19 cellular contexts compared by ENCODE assay signal in the genomic region with DNA sequence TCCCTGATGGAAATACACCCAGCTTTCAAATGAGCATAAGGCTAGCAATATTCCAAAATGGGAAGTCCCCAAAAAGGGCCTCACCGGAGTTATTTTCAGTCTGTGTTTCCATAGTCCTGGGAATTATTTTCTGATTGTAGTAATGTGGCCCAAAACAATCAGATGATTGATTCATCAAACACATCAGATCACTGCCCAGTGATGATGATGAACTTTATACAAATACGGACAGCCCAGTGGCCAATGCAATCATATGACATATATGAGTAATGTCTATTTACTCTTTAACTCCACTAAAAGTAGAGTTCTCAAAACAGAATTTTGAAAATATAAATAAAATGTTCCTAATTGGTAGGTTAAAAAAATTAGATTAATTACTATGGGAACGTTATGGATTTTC.
DNase-seq lines count a peak whose midpoint lies in the region; ATAC-seq, FAIRE-seq and TF ChIP-seq lines count a peak whose summit lies in the region.
"Had no signal": no experiment of that assay in that cellular context is flagged by ENCODE, and none has a peak within 500 bp of the region (broad histone marks: within the 10 kb centered on the region; RNA-seq: fewer than 3 reads in every experiment).

No MANE protein-coding gene starts in this region.

- TF ChIP-seq POLR2A in A549 (IDR thresholded peaks at IDR 0.05; ENCODE audit: low read length) (no peak), GM12891 (IDR thresholded peaks at IDR 0.05; ENCODE audit: low read depth, low read length) (no peak), spleen (IDR thresholded peaks at IDR 0.05) (no peak)

- no peaks in the 10 kb centered on the region for H3K36me3 ChIP-seq in PC-3 (ENCODE audit: low read depth, low read length)
- H3K36me3 ChIP-seq in small intestine (ENCODE audit: control insufficient read depth in 2 of 2, insufficient read depth in 2 of 2, low read length in 2 of 2), result no peaks in the 10 kb centered on the region
- no peaks in the 10 kb centered on the region for H3K36me3 ChIP-seq in spleen
- H3K36me3 ChIP-seq: HAP-1 had no signal

- H3K4me3 ChIP-seq in A549 (no peak overlapping the region), PC-3 (ENCODE audit: low read length) (no peak overlapping the region), small intestine (ENCODE audit: low read depth in 1 of 2, low read length in 2 of 2) (no peak overlapping the region), spleen (no peak overlapping the region)
- H3K4me3 ChIP-seq: HAP-1, K562 had no signal

- H2AFZ ChIP-seq in PC-3 (ENCODE audit: low read length), result peak overlapping the region; percentile 38; the same call in 1 of the 2 replicates

- H3K4me3 Mint-ChIP-seq in type B pancreatic cell, result no peak overlapping the region
- H3K4me3 Mint-ChIP-seq: B cell; CD4-positive, alpha-beta T cell; HFFc6 had no signal

- H3K4me1 Mint-ChIP-seq in type B pancreatic cell (ENCODE audit: unreplicated experiment), result peaks cover 23% of the 10 kb centered on the region
- H3K4me1 Mint-ChIP-seq: B cell had no signal

- TF ChIP-seq RAD21 in A549 (conservative IDR thresholded peaks at IDR 0.05 in 1 of 2, IDR thresholded peaks at IDR 0.05 in 1 of 2), result no peak

- DNase-seq in A549 (ENCODE audit: low read depth in 1 of 2, low spot score in 1 of 2) (no peak), PC-3 (peak; percentile 55), foreskin melanocyte (peak; percentile 40), type B pancreatic cell (ENCODE audit: extremely low spot score, unreplicated experiment) (no peak), GM12891 (ENCODE audit: insufficient read length, low spot score) (no peak), small intestine (no peak), spleen (no peak)
- DNase-seq: 8988T; C1 segment of cervical spinal cord; CD4-positive, alpha-beta T cell; DMS153; HFFc6; Karpas-422 had no signal

- no peak overlapping the region for H3K9ac ChIP-seq in PC-3 (ENCODE audit: low read length)

- POLR2A ChIA-PET in A549 (lab: Yijun Ruan, JAX) (no interaction called here), PC-3 (lab: Charles Lee; ENCODE audit: unreplicated experiment) (no interaction called here)

- no peak for TF ChIP-seq EP300 in A549 (IDR thresholded peaks at IDR 0.05)

- H3F3A ChIP-seq in PC-3 (ENCODE audit: low read length, unreplicated experiment), result no peaks in the 10 kb centered on the region

- H3K27ac ChIP-seq in A549 (no peak overlapping the region), PC-3 (ENCODE audit: low read length) (peak overlapping the region; percentile 68), small intestine (ENCODE audit: low read depth in 1 of 2, low read length in 1 of 2) (no peak overlapping the region), spleen (no peak overlapping the region)
- H3K27ac ChIP-seq: HL-60 had no signal

- TF ChIP-seq CTCF in A549 (IDR thresholded peaks at IDR 0.05) (no peak), PC-3 (conservative IDR thresholded peaks at IDR 0.05; ENCODE audit: low read depth, low read length) (no peak), type B pancreatic cell (conservative IDR thresholded peaks at IDR 0.05) (no peak), spleen (IDR thresholded peaks at IDR 0.05 in 8 of 11, conservative IDR thresholded peaks at IDR 0.05 in 3 of 11) (no peak)

- H3K4me1 ChIP-seq in A549, result 0 out of 3 replicates have a peak, but pooled peaks cover 9% of the 10 kb centered on the region
- H3K4me1 ChIP-seq in PC-3 (ENCODE audit: insufficient read depth, low read length), result peaks cover 9% of the 10 kb centered on the region
- H3K4me1 ChIP-seq in small intestine (ENCODE audit: control insufficient read depth in 2 of 2, insufficient read depth in 1 of 2, low read depth in 1 of 2, low read length in 1 of 2), result peaks cover 0 to 2% of the 10 kb centered on the region in 2 donors
- no peaks in the 10 kb centered on the region for H3K4me1 ChIP-seq in spleen
- H3K4me1 ChIP-seq: HAP-1 had no signal

- H3K79me2 ChIP-seq in PC-3 (ENCODE audit: low read length), result no peaks in the 10 kb centered on the region

- CTCF ChIA-PET in A549 (lab: Yijun Ruan, JAX) (no interaction called here), PC-3 (lab: Charles Lee) (no interaction called here)

- H3K27me3 Mint-ChIP-seq in type B pancreatic cell, result peaks cover 4% of the 10 kb centered on the region
- H3K27me3 Mint-ChIP-seq: B cell; CD4-positive, alpha-beta T cell had no signal

- intact Hi-C loops in PC-3 (cut with micrococcal nuclease), result no loop called here
- intact Hi-C loops in spleen (cut with DNase I; ENCODE audit: low total_unique reads), result no loop called here

- H3K27me3 ChIP-seq in PC-3 (ENCODE audit: low read length) (no peaks in the 10 kb centered on the region), small intestine (ENCODE audit: control insufficient read depth in 2 of 2, insufficient read depth in 2 of 2, low read length in 2 of 2) (no peaks in the 10 kb centered on the region), spleen (replicated peaks in 1 of 7) (no peaks in the 10 kb centered on the region)

- WGBS in A549 (ENCODE audit: missing lambda C conversion rate), result 42% methylated on average over 3 of the region's 3 CpGs
- WGBS in small intestine, 3 donors, result 52 to 62% (median 61%) methylated on average over 3 of the region's 3 CpGs
- 82 to 87% (median 83%) methylated on average over 3 of the region's 3 CpGs for WGBS in spleen, 5 donors

- H3K4me2 ChIP-seq in A549, result no peak overlapping the region
- H3K4me2 ChIP-seq in PC-3 (ENCODE audit: low read length), result peak overlapping the region; percentile 37; the same call in 1 of the 2 replicates

- H3K9me2 ChIP-seq in PC-3 (replicated peaks; ENCODE audit: low read length), result no peaks in the 10 kb centered on the region

- H3K36me3 Mint-ChIP-seq in type B pancreatic cell, result no peaks in the 10 kb centered on the region

- H3K9me3 ChIP-seq in A549 (no peaks in the 10 kb centered on the region), PC-3 (ENCODE audit: low read length) (no peaks in the 10 kb centered on the region), small intestine (ENCODE audit: control insufficient read depth, low read depth) (no peaks in the 10 kb centered on the region), spleen (no peaks in the 10 kb centered on the region)
- H3K9me3 ChIP-seq: HAP-1 had no signal

- ATAC-seq in A549, result no peak
- ATAC-seq in PC-3, result peak; percentile 85
- ATAC-seq: K562 had no signal

- no peak for FAIRE-seq in A549 (lab: Jason Lieb, UNC)
- no peak for FAIRE-seq in GM12891 (lab: Jason Lieb, UNC)
- FAIRE-seq in small intestine (lab: Jason Lieb, UNC), result no peak
- FAIRE-seq: GM18507, H1, K562 had no signal

- no peaks in the 10 kb centered on the region for H4K20me1 ChIP-seq in PC-3 (ENCODE audit: low read length)

- peak overlapping the region; percentile 22 for H3K27ac Mint-ChIP-seq in type B pancreatic cell
- H3K27ac Mint-ChIP-seq: B cell; CD4-positive, alpha-beta T cell; HFFc6 had no signal

- BruUV-seq in PC-3 (replicated peaks; lab: Mats Ljungman, UMichigan), result no TSS peak

- no peaks in the 10 kb centered on the region for H3K9me3 Mint-ChIP-seq in type B pancreatic cell

TF ChIP-seq in A549, 52 proteins besides CTCF, POLR2A, EP300 and RAD21 (continues in another document):
- TF ChIP-seq FOSL2 (IDR thresholded peaks at IDR 0.05) (no peak), FOSL2 (CRISPR knock-in tag; IDR thresholded peaks at IDR 0.05) (peak; percentile 17; the same call in 1 of the 2 replicates), HEYL (CRISPR knock-in tag; IDR thresholded peaks at IDR 0.05) (no peak), HMGXB4 (CRISPR knock-in tag; IDR thresholded peaks at IDR 0.05; ENCODE audit: borderline replicate concordance) (no peak)

TF ChIP-seq in GM12891, 5 proteins besides CTCF, POLR2A, EP300 and RAD21:
- no peak for TF ChIP-seq TAF1 (IDR thresholded peaks at IDR 0.05; ENCODE audit: low read depth, low read length)
- no peak for TF ChIP-seq POU2F2 (IDR thresholded peaks at IDR 0.05; ENCODE audit: low read depth, low read length)

Comparison
In these comparisons a context has a peak if more than half of its experiments do, and no peak if none do; other contexts are left out.
1. DNase-seq: peak in PC-3 (single experiment) and foreskin melanocyte (single experiment); none in A549 (0 of 2), type B pancreatic cell (single experiment), GM12891 (single experiment), small intestine (single experiment) and spleen (single experiment).